Comparison of ENCODE assay signal across 21 cellular contexts in genomic region chr21:38834725-38835124, GRCh38.
"Had no signal": no experiment of that assay in that cellular context is flagged by ENCODE, and none has a peak within 500 bp of the region (broad histone marks: within the 10 kb centered on the region; RNA-seq: fewer than 3 reads in every experiment).

No MANE protein-coding gene starts in this region.

- H3K27me3 ChIP-seq: adrenal gland, dorsolateral prefrontal cortex, esophagus muscularis mucosa, hepatocyte, pancreas, right atrium auricular region, upper lobe of left lung had no signal

- H3K27ac ChIP-seq: adrenal gland, dorsolateral prefrontal cortex, esophagus muscularis mucosa, hepatocyte, pancreas, psoas muscle, right atrium auricular region, upper lobe of left lung had no signal

- H2AFZ ChIP-seq: hepatocyte had no signal

- H3K9me3 ChIP-seq: adrenal gland, esophagus muscularis mucosa, pancreas, psoas muscle, right atrium auricular region, upper lobe of left lung had no signal

- ATAC-seq: activated CD8-positive, alpha-beta T cell treated with anti-CD3 and anti-CD28 coated beads, Interleukin-2, amount 10 ng/mL, durations not matched to agents 7 days and 5 days; activated T-helper 17 cell treated with anti-CD3 and anti-CD28 coated beads, Interleukin-2, amount 50 U/mL, for 72 hours; left ventricle myocardium superior; psoas muscle had no signal

- DNase-seq: activated CD4-positive, alpha-beta T cell treated with anti-CD3 and anti-CD28 coated beads, Interleukin-2, amount 10 ng/mL, durations not matched to agents 24 days and 14 days; activated CD8-positive, alpha-beta T cell treated with anti-CD3 and anti-CD28 coated beads, Interleukin-2, amount 10 ng/mL, durations not matched to agents 7 days and 5 days; activated naive CD4-positive, alpha-beta T cell; activated T-cell treated with anti-CD3 and anti-CD28 coated beads, Interleukin-2, amount 50 U/mL, for 24 hours; adrenal gland; central memory CD4-positive, alpha-beta T cell; dorsolateral prefrontal cortex; glutamatergic neuron; immature natural killer cell; kidney glomerular epithelial cell; left ventricle myocardium superior; nephron progenitor cell; pancreas; psoas muscle; stimulated activated CD4-positive, alpha-beta T cell treated with anti-CD3 and anti-CD28 coated beads, Interleukin-4, amount 100 ng/mL, for 24 hours; stimulated activated naive CD4-positive, alpha-beta T cell treated with Interleukin-2 at 50 U/mL for 16 hours; upper lobe of left lung had no signal

- H3K4me2 ChIP-seq: hepatocyte had no signal

- H3K36me3 ChIP-seq: adrenal gland, esophagus muscularis mucosa, pancreas, right atrium auricular region, upper lobe of left lung had no signal

- H3K4me3 ChIP-seq: adrenal gland, dorsolateral prefrontal cortex, esophagus muscularis mucosa, hepatocyte, pancreas, psoas muscle, right atrium auricular region, upper lobe of left lung had no signal
